ENCODE assay signal across 8 cellular contexts in the genomic region with DNA sequence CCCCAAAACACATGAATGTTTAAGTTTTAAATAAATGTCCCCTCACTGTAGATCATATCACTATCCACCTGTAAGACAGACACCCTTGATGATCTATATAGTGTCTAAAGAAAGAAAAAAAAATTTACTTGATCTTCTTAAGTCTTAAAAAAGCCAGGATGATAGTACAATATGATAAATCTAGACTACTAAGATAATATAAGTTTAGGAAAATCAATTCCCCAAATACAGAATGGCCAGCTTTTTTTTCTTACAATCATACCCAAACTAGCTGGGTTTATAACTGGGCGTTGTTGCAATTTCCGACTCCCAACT. TPM values are rescaled to one million over a fixed set of nuclear protein-coding genes. Genes with fewer than 3 reads are reported as not detected.
DNase-seq lines count a peak whose midpoint lies in the region; ATAC-seq, FAIRE-seq and TF ChIP-seq lines count a peak whose summit lies in the region.

No MANE protein-coding gene starts in this region.

- no peaks in the 10 kb centered on the region for H3K27me3 ChIP-seq in Loucy (ENCODE audit: insufficient read depth, low read length, poor library complexity, severe bottlenecking)
- H3K27me3 ChIP-seq in dorsolateral prefrontal cortex = no peaks in the 10 kb centered on the region

- no peaks in the 10 kb centered on the region for H3K9me3 ChIP-seq in Loucy (ENCODE audit: insufficient read depth, low read depth, low read length)

- H3K79me2 ChIP-seq in Loucy (ENCODE audit: insufficient read depth, low read length) = peaks cover 100% of the 10 kb centered on the region

- TF ChIP-seq POLR2A in GM12892 (IDR thresholded peaks at IDR 0.05; ENCODE audit: low read depth, low read length) (no peak), lower leg skin (IDR thresholded peaks at IDR 0.05) (no peak)

- no peaks in the 10 kb centered on the region for H3K9me3 Mint-ChIP-seq in nephron

- H3K27ac Mint-ChIP-seq in nephron = peak overlapping the region; percentile 62 to 77 (median 72)

- no peaks in the 10 kb centered on the region for H3K9me2 ChIP-seq in Loucy (replicated peaks; ENCODE audit: low read depth, low read length)

- H4K20me1 ChIP-seq in Loucy (ENCODE audit: insufficient read depth, low read length, poor library complexity, severe bottlenecking) = peaks cover 70% of the 10 kb centered on the region

- no peak for ATAC-seq in HG02588 (IDR thresholded peaks at IDR 0.05; ENCODE audit: unreplicated experiment)
- no peak for ATAC-seq in HG03196 (IDR thresholded peaks at IDR 0.05; ENCODE audit: unreplicated experiment)

- peaks cover 87% of the 10 kb centered on the region for H3K36me3 ChIP-seq in Loucy (ENCODE audit: insufficient read depth, low read length)

- intact Hi-C loops in dorsolateral prefrontal cortex (cut with DNase I) (loop anchor here (2.0 to 10.0 kb wide), 5 partner anchors 336 to 626 kb away; a partner anchor contains a TSS), lower leg skin (cut with DNase I; ENCODE audit: low total_unique reads) (loop anchor here (5.0 kb wide), 1 partner anchor 363 kb away; no protein-coding TSS in a partner anchor)

- FAIRE-seq in GM12892 (lab: Jason Lieb, UNC) = no peak

- DNase-seq in AG10803 (ENCODE audit: low read depth) = no peak
- no peak for DNase-seq in dorsolateral prefrontal cortex
- no peak for DNase-seq in GM12892 (ENCODE audit: insufficient read length)
- no peak for DNase-seq in lower leg skin (ENCODE audit: low spot score in 2 of 2)

- H3K36me3 Mint-ChIP-seq in nephron (ENCODE audit: low read depth) = peaks cover 59% of the 10 kb centered on the region

- H3K4me1 ChIP-seq in Loucy (ENCODE audit: insufficient read depth, low read length, poor library complexity, severe bottlenecking) = peaks cover 38% of the 10 kb centered on the region

- TF ChIP-seq CTCF in AG10803 (conservative IDR thresholded peaks at IDR 0.05; ENCODE audit: low read length) (no peak), Loucy (conservative IDR thresholded peaks at IDR 0.05; ENCODE audit: low read length) (no peak), dorsolateral prefrontal cortex (IDR thresholded peaks at IDR 0.05 in 54 of 56, conservative IDR thresholded peaks at IDR 0.05 in 2 of 56; ENCODE audit: low read depth in 1 of 56, partially characterized antibody in 56 of 56) (no peak), nephron (IDR thresholded peaks at IDR 0.05; ENCODE audit: unreplicated experiment in 3 of 3) (no peak), lower leg skin (IDR thresholded peaks at IDR 0.05) (no peak)

- H3K27me3 Mint-ChIP-seq in nephron (ENCODE audit: low read depth) = no peaks in the 10 kb centered on the region

- H3F3A ChIP-seq in Loucy (ENCODE audit: low read depth) = peaks cover 15% of the 10 kb centered on the region; the same call in 1 of the 2 replicates

- H3K9ac ChIP-seq in Loucy (ENCODE audit: low read depth, low read length, poor library complexity, severe bottlenecking) = peak overlapping the region; percentile 62

- no peak overlapping the region for H2AFZ ChIP-seq in Loucy (ENCODE audit: low read length)

- peaks cover 36% of the 10 kb centered on the region for H3K4me1 Mint-ChIP-seq in nephron

- peak overlapping the region in 30 of 59 donors; percentile 1 to 78 (median 42) for H3K27ac ChIP-seq in dorsolateral prefrontal cortex

- peak overlapping the region in 1 of 3 experiments; percentile 15 for H3K4me3 Mint-ChIP-seq in nephron

- H3K4me2 ChIP-seq in Loucy (ENCODE audit: low read depth, low read length, poor library complexity, severe bottlenecking) = peak overlapping the region; percentile 90

- 12 to 19% methylated on average over 2 of the region's 2 CpGs for WGBS in lower leg skin, 2 donors

- H3K4me3 ChIP-seq in AG10803 (ENCODE audit: low read length) (peak overlapping the region; percentile 38), Loucy (ENCODE audit: low read length, poor library complexity, severe bottlenecking) (peak overlapping the region; percentile 67), dorsolateral prefrontal cortex (peak overlapping the region in 16 of 59 donors; percentile 1 to 37 (median 21)), lower leg skin (ENCODE audit: low read depth, poor library complexity, severe bottlenecking) (no peak overlapping the region)

RNA-seq across cellular contexts. Expression of a gene that starts 14.4 kb away (rescaled TPM):
- total RNA-seq in dorsolateral prefrontal cortex (10 to 100 TPM in 20 of 120 experiments, 1 to 10 TPM in 100; 3.0 to 16.2 (median 7.4) TPM), lower leg skin (10 to 100 TPM; 37.8 to 67.6 (median 50.5) TPM)
- 35.4 TPM for polyA plus RNA-seq in GM12892 (2012; ENCODE audit: missing spikeins)
